In the genomic region with DNA sequence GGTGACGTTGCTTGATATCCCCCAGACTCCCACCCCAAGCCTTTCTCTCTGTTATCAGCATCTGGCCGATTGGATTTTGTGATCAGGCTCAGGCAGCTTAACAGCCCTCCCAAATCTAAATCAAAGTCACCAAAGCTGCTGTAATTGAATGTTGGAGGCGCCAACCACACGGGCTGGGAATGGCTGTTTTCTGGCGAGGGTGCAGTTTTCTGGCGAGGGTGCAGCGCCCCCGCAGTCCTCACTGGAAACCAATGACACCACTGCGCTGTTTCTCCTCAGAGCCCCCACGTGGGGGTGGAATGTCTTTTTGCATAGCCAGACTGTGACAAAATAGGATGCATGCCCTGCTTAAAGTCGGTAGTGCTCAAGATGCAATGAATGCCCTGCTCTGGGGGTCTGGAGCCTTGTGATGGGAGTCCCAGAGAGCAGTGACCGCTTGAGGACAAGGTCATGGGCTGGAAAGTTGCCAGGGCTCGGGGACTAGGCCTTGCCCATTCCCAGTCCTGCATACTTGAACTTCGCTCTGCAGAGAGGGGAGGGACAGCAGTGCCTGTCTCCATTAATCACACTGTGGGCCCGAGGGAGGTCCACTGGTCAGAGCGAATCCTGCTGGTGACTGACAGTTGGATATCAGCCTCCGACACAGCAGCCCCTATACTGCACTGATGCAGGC, we compare ENCODE assay signal across 1 cellular context.
TF ChIP-seq lines count a peak whose summit lies in the region.

No MANE protein-coding gene starts in this region.

TF ChIP-seq in HepG2, 621 proteins besides CTCF, POLR2A, EP300 and RAD21 (continued from another document and continues in another):
- TF ChIP-seq, protein P1, sequence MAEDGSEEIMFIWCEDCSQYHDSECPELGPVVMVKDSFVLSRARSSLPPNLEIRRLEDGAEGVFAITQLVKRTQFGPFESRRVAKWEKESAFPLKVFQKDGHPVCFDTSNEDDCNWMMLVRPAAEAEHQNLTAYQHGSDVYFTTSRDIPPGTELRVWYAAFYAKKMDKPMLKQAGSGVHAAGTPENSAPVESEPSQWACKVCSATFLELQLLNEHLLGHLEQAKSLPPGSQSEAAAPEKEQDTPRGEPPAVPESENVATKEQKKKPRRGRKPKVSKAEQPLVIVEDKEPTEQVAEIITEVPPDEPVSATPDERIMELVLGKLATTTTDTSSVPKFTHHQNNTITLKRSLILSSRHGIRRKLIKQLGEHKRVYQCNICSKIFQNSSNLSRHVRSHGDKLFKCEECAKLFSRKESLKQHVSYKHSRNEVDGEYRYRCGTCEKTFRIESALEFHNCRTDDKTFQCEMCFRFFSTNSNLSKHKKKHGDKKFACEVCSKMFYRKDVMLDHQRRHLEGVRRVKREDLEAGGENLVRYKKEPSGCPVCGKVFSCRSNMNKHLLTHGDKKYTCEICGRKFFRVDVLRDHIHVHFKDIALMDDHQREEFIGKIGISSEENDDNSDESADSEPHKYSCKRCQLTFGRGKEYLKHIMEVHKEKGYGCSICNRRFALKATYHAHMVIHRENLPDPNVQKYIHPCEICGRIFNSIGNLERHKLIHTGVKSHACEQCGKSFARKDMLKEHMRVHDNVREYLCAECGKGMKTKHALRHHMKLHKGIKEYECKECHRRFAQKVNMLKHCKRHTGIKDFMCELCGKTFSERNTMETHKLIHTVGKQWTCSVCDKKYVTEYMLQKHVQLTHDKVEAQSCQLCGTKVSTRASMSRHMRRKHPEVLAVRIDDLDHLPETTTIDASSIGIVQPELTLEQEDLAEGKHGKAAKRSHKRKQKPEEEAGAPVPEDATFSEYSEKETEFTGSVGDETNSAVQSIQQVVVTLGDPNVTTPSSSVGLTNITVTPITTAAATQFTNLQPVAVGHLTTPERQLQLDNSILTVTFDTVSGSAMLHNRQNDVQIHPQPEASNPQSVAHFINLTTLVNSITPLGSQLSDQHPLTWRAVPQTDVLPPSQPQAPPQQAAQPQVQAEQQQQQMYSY (CRISPR knock-in tag; IDR thresholded peaks at IDR 0.05), result no peak
- TF ChIP-seq HES4 (CRISPR knock-in tag; IDR thresholded peaks at IDR 0.05; ENCODE audit: borderline replicate concordance), result no peak
- no peak for TF ChIP-seq ZNF256 (CRISPR knock-in tag; conservative IDR thresholded peaks at IDR 0.05)
- no peak for TF ChIP-seq HNRNPLL (IDR thresholded peaks at IDR 0.05; ENCODE audit: low read depth, low read length, poor library complexity, severe bottlenecking)
- TF ChIP-seq XRCC5 (optimal IDR thresholded peaks at IDR 0.05; ENCODE audit: low read length), result peak; percentile 17
- peak; percentile 19; the same call in 1 of the 2 replicates for TF ChIP-seq ZNF788 (CRISPR knock-in tag; IDR thresholded peaks at IDR 0.05; ENCODE audit: borderline replicate concordance)
- no peak for TF ChIP-seq CBX2 (IDR thresholded peaks at IDR 0.05; ENCODE audit: low read depth, low read length)
- TF ChIP-seq CBX2 (CRISPR knock-in tag; IDR thresholded peaks at IDR 0.05; ENCODE audit: low read depth), result no peak
- no peak for TF ChIP-seq ZNF17 (CRISPR knock-in tag; IDR thresholded peaks at IDR 0.05)
- TF ChIP-seq ZSCAN29 (CRISPR knock-in tag; conservative IDR thresholded peaks at IDR 0.05), result 0 out of 2 replicates have a peak, but pooled peaks have one; percentile 30
- no peak for TF ChIP-seq KLF15 (CRISPR knock-in tag; IDR thresholded peaks at IDR 0.05; ENCODE audit: borderline replicate concordance)
- TF ChIP-seq ARNT2 (CRISPR knock-in tag; IDR thresholded peaks at IDR 0.05; ENCODE audit: low read depth), result no peak
- TF ChIP-seq, protein P2, sequence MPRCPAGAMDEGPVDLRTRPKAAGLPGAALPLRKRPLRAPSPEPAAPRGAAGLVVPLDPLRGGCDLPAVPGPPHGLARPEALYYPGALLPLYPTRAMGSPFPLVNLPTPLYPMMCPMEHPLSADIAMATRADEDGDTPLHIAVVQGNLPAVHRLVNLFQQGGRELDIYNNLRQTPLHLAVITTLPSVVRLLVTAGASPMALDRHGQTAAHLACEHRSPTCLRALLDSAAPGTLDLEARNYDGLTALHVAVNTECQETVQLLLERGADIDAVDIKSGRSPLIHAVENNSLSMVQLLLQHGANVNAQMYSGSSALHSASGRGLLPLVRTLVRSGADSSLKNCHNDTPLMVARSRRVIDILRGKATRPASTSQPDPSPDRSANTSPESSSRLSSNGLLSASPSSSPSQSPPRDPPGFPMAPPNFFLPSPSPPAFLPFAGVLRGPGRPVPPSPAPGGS (CRISPR knock-in tag; IDR thresholded peaks at IDR 0.05), result peak; percentile 53; the same call in 1 of the 2 replicates
- no peak for TF ChIP-seq NR2F6 (IDR thresholded peaks at IDR 0.05)
- peak; percentile 64; the same call in 1 of the 2 replicates for TF ChIP-seq NR2F6 (CRISPR knock-in tag; IDR thresholded peaks at IDR 0.05)
- TF ChIP-seq, protein P3, sequence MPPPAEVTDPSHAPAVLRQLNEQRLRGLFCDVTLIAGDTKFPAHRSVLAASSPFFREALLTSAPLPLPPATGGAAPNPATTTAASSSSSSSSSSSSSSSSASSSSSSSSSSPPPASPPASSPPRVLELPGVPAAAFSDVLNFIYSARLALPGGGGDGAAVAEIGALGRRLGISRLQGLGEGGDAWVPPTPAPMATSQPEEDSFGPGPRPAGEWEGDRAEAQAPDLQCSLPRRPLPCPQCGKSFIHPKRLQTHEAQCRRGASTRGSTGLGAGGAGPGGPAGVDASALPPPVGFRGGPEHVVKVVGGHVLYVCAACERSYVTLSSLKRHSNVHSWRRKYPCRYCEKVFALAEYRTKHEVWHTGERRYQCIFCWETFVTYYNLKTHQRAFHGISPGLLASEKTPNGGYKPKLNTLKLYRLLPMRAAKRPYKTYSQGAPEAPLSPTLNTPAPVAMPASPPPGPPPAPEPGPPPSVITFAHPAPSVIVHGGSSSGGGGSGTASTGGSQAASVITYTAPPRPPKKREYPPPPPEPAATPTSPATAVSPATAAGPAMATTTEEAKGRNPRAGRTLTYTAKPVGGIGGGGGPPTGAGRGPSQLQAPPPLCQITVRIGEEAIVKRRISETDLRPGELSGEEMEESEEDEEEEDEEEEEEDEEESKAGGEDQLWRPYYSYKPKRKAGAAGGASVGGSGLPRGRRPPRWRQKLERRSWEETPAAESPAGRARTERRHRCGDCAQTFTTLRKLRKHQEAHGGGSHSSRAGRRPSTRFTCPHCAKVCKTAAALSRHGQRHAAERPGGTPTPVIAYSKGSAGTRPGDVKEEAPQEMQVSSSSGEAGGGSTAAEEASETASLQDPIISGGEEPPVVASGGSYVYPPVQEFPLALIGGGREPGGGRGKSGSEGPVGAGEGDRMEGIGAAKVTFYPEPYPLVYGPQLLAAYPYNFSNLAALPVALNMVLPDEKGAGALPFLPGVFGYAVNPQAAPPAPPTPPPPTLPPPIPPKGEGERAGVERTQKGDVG (CRISPR knock-in tag; IDR thresholded peaks at IDR 0.05; ENCODE audit: borderline replicate concordance), result no peak
- TF ChIP-seq ZMYM2 (CRISPR knock-in tag; IDR thresholded peaks at IDR 0.05), result peak; percentile 38; the same call in 1 of the 2 replicates
- no peak for TF ChIP-seq ZNF329 (CRISPR knock-in tag; IDR thresholded peaks at IDR 0.05; ENCODE audit: low read depth)
- TF ChIP-seq GZF1 (CRISPR knock-in tag; IDR thresholded peaks at IDR 0.05), result no peak
- no peak for TF ChIP-seq ZNF605 (CRISPR knock-in tag; IDR thresholded peaks at IDR 0.05)
- no peak for TF ChIP-seq HDAC6 (IDR thresholded peaks at IDR 0.05; ENCODE audit: low read depth, low read length)
- TF ChIP-seq DNMT3B (CRISPR knock-in tag; conservative IDR thresholded peaks at IDR 0.05), result no peak
- TF ChIP-seq ESRRA (CRISPR knock-in tag; IDR thresholded peaks at IDR 0.05; ENCODE audit: low read depth), result peak; percentile 96
- TF ChIP-seq, protein P4, sequence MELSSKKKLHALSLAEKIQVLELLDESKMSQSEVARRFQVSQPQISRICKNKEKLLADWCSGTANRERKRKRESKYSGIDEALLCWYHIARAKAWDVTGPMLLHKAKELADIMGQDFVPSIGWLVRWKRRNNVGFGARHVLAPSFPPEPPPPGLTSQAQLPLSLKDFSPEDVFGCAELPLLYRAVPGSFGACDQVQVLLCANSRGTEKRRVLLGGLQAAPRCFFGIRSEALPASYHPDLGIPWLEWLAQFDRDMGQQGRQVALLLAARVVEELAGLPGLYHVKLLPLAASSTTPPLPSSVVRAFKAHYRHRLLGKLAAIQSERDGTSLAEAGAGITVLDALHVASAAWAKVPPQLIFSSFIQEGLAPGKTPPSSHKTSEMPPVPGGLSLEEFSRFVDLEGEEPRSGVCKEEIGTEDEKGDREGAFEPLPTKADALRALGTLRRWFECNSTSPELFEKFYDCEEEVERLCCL (CRISPR knock-in tag; IDR thresholded peaks at IDR 0.05; ENCODE audit: borderline replicate concordance), result no peak
- TF ChIP-seq, protein P5, sequence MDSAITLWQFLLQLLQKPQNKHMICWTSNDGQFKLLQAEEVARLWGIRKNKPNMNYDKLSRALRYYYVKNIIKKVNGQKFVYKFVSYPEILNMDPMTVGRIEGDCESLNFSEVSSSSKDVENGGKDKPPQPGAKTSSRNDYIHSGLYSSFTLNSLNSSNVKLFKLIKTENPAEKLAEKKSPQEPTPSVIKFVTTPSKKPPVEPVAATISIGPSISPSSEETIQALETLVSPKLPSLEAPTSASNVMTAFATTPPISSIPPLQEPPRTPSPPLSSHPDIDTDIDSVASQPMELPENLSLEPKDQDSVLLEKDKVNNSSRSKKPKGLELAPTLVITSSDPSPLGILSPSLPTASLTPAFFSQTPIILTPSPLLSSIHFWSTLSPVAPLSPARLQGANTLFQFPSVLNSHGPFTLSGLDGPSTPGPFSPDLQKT (CRISPR knock-in tag; IDR thresholded peaks at IDR 0.05; ENCODE audit: borderline replicate concordance), result no peak
- no peak for TF ChIP-seq RFX1 (IDR thresholded peaks at IDR 0.05)
- TF ChIP-seq, protein P6, sequence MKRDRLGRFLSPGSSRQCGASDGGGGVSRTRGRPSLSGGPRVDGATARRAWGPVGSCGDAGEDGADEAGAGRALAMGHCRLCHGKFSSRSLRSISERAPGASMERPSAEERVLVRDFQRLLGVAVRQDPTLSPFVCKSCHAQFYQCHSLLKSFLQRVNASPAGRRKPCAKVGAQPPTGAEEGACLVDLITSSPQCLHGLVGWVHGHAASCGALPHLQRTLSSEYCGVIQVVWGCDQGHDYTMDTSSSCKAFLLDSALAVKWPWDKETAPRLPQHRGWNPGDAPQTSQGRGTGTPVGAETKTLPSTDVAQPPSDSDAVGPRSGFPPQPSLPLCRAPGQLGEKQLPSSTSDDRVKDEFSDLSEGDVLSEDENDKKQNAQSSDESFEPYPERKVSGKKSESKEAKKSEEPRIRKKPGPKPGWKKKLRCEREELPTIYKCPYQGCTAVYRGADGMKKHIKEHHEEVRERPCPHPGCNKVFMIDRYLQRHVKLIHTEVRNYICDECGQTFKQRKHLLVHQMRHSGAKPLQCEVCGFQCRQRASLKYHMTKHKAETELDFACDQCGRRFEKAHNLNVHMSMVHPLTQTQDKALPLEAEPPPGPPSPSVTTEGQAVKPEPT (CRISPR knock-in tag; IDR thresholded peaks at IDR 0.05; ENCODE audit: low read depth), result 0 out of 2 replicates have a peak, but pooled peaks have one; percentile 76
- no peak for TF ChIP-seq ZIK1 (CRISPR knock-in tag; IDR thresholded peaks at IDR 0.05; ENCODE audit: borderline replicate concordance, low read depth)
- no peak for TF ChIP-seq SRSF9 (IDR thresholded peaks at IDR 0.05; ENCODE audit: borderline replicate concordance, insufficient read depth, low read depth, low read length, poor library complexity, severe bottlenecking)
- TF ChIP-seq, protein P7, sequence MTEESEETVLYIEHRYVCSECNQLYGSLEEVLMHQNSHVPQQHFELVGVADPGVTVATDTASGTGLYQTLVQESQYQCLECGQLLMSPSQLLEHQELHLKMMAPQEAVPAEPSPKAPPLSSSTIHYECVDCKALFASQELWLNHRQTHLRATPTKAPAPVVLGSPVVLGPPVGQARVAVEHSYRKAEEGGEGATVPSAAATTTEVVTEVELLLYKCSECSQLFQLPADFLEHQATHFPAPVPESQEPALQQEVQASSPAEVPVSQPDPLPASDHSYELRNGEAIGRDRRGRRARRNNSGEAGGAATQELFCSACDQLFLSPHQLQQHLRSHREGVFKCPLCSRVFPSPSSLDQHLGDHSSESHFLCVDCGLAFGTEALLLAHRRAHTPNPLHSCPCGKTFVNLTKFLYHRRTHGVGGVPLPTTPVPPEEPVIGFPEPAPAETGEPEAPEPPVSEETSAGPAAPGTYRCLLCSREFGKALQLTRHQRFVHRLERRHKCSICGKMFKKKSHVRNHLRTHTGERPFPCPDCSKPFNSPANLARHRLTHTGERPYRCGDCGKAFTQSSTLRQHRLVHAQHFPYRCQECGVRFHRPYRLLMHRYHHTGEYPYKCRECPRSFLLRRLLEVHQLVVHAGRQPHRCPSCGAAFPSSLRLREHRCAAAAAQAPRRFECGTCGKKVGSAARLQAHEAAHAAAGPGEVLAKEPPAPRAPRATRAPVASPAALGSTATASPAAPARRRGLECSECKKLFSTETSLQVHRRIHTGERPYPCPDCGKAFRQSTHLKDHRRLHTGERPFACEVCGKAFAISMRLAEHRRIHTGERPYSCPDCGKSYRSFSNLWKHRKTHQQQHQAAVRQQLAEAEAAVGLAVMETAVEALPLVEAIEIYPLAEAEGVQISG (CRISPR knock-in tag; IDR thresholded peaks at IDR 0.05), result no peak
- TF ChIP-seq, protein P8, sequence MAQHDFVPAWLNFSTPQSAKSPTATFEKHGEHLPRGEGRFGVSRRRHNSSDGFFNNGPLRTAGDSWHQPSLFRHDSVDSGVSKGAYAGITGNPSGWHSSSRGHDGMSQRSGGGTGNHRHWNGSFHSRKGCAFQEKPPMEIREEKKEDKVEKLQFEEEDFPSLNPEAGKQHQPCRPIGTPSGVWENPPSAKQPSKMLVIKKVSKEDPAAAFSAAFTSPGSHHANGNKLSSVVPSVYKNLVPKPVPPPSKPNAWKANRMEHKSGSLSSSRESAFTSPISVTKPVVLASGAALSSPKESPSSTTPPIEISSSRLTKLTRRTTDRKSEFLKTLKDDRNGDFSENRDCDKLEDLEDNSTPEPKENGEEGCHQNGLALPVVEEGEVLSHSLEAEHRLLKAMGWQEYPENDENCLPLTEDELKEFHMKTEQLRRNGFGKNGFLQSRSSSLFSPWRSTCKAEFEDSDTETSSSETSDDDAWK (CRISPR knock-in tag; IDR thresholded peaks at IDR 0.05), result no peak
